Comparison of ENCODE assay signal across 1 cellular context in the genomic region with DNA sequence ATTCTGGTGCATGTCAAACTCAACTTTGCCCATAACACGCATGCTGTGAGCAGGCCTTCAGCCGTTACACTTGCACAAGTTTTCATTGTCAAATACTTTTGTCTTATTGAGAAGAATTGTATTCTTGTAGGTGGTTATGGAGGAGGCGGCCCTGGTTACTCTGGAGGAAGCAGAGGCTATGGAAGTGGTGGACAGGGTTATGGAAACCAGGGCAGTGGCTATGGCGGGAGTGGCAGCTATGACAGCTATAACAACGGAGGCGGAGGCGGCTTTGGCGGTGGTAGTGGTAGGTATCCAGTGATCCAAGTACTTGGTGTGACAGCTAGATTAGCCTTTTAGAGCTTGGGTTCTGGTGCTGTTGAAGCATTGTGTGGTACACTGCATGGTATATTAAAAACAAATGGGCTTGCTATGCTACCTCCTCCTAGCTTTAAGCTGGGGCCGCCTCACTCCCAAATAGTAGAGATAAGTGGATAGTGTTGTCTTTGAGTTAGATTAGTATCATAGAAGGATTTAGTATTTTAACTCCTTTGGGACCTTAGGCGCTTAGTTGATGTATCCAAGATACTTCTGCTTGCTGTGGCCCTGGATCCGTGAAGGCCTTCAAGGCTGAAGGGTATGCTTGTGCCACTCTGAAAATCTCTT.
TF ChIP-seq lines count a peak whose summit lies in the region.

No MANE protein-coding gene starts in this region.

TF ChIP-seq in GM23338, 12 proteins besides CTCF, POLR2A, EP300 and RAD21 (continued from another document):
- TF ChIP-seq, protein P1, sequence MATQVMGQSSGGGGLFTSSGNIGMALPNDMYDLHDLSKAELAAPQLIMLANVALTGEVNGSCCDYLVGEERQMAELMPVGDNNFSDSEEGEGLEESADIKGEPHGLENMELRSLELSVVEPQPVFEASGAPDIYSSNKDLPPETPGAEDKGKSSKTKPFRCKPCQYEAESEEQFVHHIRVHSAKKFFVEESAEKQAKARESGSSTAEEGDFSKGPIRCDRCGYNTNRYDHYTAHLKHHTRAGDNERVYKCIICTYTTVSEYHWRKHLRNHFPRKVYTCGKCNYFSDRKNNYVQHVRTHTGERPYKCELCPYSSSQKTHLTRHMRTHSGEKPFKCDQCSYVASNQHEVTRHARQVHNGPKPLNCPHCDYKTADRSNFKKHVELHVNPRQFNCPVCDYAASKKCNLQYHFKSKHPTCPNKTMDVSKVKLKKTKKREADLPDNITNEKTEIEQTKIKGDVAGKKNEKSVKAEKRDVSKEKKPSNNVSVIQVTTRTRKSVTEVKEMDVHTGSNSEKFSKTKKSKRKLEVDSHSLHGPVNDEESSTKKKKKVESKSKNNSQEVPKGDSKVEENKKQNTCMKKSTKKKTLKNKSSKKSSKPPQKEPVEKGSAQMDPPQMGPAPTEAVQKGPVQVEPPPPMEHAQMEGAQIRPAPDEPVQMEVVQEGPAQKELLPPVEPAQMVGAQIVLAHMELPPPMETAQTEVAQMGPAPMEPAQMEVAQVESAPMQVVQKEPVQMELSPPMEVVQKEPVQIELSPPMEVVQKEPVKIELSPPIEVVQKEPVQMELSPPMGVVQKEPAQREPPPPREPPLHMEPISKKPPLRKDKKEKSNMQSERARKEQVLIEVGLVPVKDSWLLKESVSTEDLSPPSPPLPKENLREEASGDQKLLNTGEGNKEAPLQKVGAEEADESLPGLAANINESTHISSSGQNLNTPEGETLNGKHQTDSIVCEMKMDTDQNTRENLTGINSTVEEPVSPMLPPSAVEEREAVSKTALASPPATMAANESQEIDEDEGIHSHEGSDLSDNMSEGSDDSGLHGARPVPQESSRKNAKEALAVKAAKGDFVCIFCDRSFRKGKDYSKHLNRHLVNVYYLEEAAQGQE (IDR thresholded peaks at IDR 0.05; ENCODE audit: unreplicated experiment) = no peak
- no peak for TF ChIP-seq CREB1 (CRISPR knock-in tag; IDR thresholded peaks at IDR 0.05; ENCODE audit: low read depth)
- no peak for TF ChIP-seq ZNF114 (CRISPR knock-in tag; IDR thresholded peaks at IDR 0.05)
- TF ChIP-seq, protein P2, sequence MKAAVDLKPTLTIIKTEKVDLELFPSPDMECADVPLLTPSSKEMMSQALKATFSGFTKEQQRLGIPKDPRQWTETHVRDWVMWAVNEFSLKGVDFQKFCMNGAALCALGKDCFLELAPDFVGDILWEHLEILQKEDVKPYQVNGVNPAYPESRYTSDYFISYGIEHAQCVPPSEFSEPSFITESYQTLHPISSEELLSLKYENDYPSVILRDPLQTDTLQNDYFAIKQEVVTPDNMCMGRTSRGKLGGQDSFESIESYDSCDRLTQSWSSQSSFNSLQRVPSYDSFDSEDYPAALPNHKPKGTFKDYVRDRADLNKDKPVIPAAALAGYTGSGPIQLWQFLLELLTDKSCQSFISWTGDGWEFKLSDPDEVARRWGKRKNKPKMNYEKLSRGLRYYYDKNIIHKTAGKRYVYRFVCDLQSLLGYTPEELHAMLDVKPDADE (IDR thresholded peaks at IDR 0.05) = no peak
- TF ChIP-seq JUNB (IDR thresholded peaks at IDR 0.05; ENCODE audit: unreplicated experiment) = no peak
- TF ChIP-seq POLR2AphosphoS5 (IDR thresholded peaks at IDR 0.05; ENCODE audit: low read depth) = no peak; the same call in 1 of the 2 replicates
- TF ChIP-seq NANOG (IDR thresholded peaks at IDR 0.05; ENCODE audit: borderline replicate concordance) = no peak
- no peak for TF ChIP-seq STAT1 (IDR thresholded peaks at IDR 0.05; ENCODE audit: unreplicated experiment)
- TF ChIP-seq EZH2phosphoT487 (IDR thresholded peaks at IDR 0.05; ENCODE audit: unreplicated experiment) = no peak
- no peak for TF ChIP-seq ZNF331 (CRISPR knock-in tag; IDR thresholded peaks at IDR 0.05; ENCODE audit: low read depth)
- TF ChIP-seq, protein P3, sequence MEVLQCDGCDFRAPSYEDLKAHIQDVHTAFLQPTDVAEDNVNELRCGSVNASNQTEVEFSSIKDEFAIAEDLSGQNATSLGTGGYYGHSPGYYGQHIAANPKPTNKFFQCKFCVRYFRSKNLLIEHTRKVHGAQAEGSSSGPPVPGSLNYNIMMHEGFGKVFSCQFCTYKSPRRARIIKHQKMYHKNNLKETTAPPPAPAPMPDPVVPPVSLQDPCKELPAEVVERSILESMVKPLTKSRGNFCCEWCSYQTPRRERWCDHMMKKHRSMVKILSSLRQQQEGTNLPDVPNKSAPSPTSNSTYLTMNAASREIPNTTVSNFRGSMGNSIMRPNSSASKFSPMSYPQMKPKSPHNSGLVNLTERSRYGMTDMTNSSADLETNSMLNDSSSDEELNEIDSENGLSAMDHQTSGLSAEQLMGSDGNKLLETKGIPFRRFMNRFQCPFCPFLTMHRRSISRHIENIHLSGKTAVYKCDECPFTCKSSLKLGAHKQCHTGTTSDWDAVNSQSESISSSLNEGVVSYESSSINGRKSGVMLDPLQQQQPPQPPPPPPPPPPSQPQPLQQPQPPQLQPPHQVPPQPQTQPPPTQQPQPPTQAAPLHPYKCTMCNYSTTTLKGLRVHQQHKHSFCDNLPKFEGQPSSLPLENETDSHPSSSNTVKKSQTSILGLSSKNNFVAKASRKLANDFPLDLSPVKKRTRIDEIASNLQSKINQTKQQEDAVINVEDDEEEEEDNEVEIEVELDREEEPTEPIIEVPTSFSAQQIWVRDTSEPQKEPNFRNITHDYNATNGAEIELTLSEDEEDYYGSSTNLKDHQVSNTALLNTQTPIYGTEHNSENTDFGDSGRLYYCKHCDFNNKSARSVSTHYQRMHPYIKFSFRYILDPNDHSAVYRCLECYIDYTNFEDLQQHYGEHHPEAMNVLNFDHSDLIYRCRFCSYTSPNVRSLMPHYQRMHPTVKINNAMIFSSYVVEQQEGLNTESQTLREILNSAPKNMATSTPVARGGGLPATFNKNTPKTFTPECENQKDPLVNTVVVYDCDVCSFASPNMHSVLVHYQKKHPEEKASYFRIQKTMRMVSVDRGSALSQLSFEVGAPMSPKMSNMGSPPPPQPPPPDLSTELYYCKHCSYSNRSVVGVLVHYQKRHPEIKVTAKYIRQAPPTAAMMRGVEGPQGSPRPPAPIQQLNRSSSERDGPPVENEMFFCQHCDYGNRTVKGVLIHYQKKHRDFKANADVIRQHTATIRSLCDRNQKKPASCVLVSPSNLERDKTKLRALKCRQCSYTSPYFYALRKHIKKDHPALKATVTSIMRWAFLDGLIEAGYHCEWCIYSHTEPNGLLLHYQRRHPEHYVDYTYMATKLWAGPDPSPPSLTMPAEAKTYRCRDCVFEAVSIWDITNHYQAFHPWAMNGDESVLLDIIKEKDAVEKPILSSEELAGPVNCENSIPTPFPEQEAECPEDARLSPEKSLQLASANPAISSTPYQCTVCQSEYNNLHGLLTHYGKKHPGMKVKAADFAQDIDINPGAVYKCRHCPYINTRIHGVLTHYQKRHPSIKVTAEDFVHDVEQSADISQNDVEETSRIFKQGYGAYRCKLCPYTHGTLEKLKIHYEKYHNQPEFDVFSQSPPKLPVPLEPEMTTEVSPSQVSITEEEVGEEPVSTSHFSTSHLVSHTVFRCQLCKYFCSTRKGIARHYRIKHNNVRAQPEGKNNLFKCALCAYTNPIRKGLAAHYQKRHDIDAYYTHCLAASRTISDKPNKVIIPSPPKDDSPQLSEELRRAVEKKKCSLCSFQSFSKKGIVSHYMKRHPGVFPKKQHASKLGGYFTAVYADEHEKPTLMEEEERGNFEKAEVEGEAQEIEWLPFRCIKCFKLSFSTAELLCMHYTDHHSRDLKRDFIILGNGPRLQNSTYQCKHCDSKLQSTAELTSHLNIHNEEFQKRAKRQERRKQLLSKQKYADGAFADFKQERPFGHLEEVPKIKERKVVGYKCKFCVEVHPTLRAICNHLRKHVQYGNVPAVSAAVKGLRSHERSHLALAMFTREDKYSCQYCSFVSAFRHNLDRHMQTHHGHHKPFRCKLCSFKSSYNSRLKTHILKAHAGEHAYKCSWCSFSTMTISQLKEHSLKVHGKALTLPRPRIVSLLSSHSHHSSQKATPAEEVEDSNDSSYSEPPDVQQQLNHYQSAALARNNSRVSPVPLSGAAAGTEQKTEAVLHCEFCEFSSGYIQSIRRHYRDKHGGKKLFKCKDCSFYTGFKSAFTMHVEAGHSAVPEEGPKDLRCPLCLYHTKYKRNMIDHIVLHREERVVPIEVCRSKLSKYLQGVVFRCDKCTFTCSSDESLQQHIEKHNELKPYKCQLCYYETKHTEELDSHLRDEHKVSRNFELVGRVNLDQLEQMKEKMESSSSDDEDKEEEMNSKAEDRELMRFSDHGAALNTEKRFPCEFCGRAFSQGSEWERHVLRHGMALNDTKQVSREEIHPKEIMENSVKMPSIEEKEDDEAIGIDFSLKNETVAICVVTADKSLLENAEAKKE (CRISPR knock-in tag; IDR thresholded peaks at IDR 0.05) = no peak
